Comparison of ENCODE assay signal across 10 cellular contexts in the genomic region with DNA sequence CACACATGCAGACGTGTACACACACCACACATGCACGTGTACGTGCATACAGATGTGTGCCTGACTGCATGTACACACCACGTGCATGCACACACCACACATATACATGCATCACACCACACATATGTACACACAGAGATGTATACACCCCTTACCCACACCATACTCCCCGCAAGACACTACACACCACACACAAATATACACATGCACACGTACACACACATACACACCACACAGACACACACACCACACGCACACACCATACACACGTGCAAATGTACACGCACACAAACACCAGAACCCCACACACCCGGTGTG. TPM values are rescaled to one million over a fixed set of nuclear protein-coding genes. Genes with fewer than 3 reads are reported as not detected.
A peak's percentile ranks its signal among the peaks of the same experiment; 100 is the strongest.
DNase-seq lines count a peak whose midpoint lies in the region; ATAC-seq and TF ChIP-seq lines count a peak whose summit lies in the region.
"Had no signal": no experiment of that assay in that cellular context is flagged by ENCODE, and none has a peak within 500 bp of the region (broad histone marks: within the 10 kb centered on the region; RNA-seq: fewer than 3 reads in every experiment).

No MANE protein-coding gene starts in this region.

- TF ChIP-seq CTCF in activated B cell treated with CpG ODN at 0.5 μM for 24 hours (IDR thresholded peaks at IDR 0.05), result no peak
- TF ChIP-seq CTCF in liver (IDR thresholded peaks at IDR 0.05; ENCODE audit: low read depth, low read length, missing input control), result no peak

- no peaks in the 10 kb centered on the region for H3K9me3 ChIP-seq in liver (ENCODE audit: control insufficient read depth in 4 of 4, low read length in 3 of 4)
- H3K9me3 ChIP-seq in stomach smooth muscle (ENCODE audit: control insufficient read depth in 2 of 2, low read length in 2 of 2), result no peaks in the 10 kb centered on the region

- H3K4me1 ChIP-seq in liver (ENCODE audit: control insufficient read depth in 4 of 4, insufficient read depth in 4 of 4, low read length in 3 of 4) (peaks cover 31 to 51% (median 46%) of the 10 kb centered on the region in 4 donors), stomach smooth muscle (ENCODE audit: control insufficient read depth, insufficient read depth, low read length) (peaks cover 46% of the 10 kb centered on the region)

- H3K36me3 ChIP-seq in liver (ENCODE audit: control insufficient read depth in 4 of 4, insufficient read depth in 3 of 4, low read depth in 1 of 4, low read length in 3 of 4) (no peaks in the 10 kb centered on the region), stomach smooth muscle (ENCODE audit: control insufficient read depth in 2 of 2, insufficient read depth in 2 of 2, low read length in 2 of 2) (no peaks in the 10 kb centered on the region)

- H3K4me3 Mint-ChIP-seq in activated naive CD4-positive, alpha-beta T cell treated with anti-CD3 and anti-CD28 coated beads for 36 hours, result peak overlapping the region; percentile 57
- peak overlapping the region; percentile 58 for H3K4me3 Mint-ChIP-seq in activated B cell treated with CpG ODN at 0.5 μM for 24 hours

- DNase-seq in activated naive CD4-positive, alpha-beta T cell treated with anti-CD3 and anti-CD28 coated beads for 36 hours, result no peak
- no peak for DNase-seq in activated naive CD4-positive, alpha-beta T cell (lab: John Stamatoyannopoulos, UW)
- DNase-seq in activated B cell treated with CpG ODN at 0.5 μM for 24 hours, result no peak
- DNase-seq in activated gamma-delta T cell treated with Interleukin-2 at 50 U/mL for 16 hours, result no peak
- DNase-seq: GM23248, KBM-7 had no signal

- H3K9ac ChIP-seq in liver (ENCODE audit: low read depth in 1 of 2, low read length in 2 of 2), result no peak overlapping the region
- H3K9ac ChIP-seq in stomach smooth muscle (ENCODE audit: low read length in 2 of 2), result peak overlapping the region in 1 of 2 donors; percentile 42
- H3K9ac ChIP-seq: GM23248 had no signal

- H3K4me3 ChIP-seq in liver (ENCODE audit: low read depth in 1 of 3, low read length in 3 of 3) (no peak overlapping the region), stomach smooth muscle (ENCODE audit: low read length in 2 of 2) (peak overlapping the region in 1 of 2 donors; percentile 29)
- H3K4me3 ChIP-seq: GM23248 had no signal

- ATAC-seq in activated B cell treated with CpG ODN at 0.5 μM for 24 hours (ENCODE audit: low read depth) (no peak), GM18498 (IDR thresholded peaks at IDR 0.05; ENCODE audit: unreplicated experiment) (no peak), GM21723 (IDR thresholded peaks at IDR 0.05; ENCODE audit: unreplicated experiment) (no peak)

- H3K36me3 Mint-ChIP-seq in activated naive CD4-positive, alpha-beta T cell treated with anti-CD3 and anti-CD28 coated beads for 36 hours (ENCODE audit: low read depth), result peaks cover 11% of the 10 kb centered on the region
- peaks cover 24% of the 10 kb centered on the region for H3K36me3 Mint-ChIP-seq in activated B cell treated with CpG ODN at 0.5 μM for 24 hours (ENCODE audit: low read depth)

- CTCF ChIA-PET in activated naive CD4-positive, alpha-beta T cell treated with anti-CD3 and anti-CD28 coated beads for 36 hours (lab: Charles Lee), result interaction anchor here (0.9 to 2.4 kb wide), 7 partner anchors 8 to 37 kb away, joined by 3 to 14 read pairs (median 5); partner anchors contain the start of gene PTTG1IP
- CTCF ChIA-PET in activated B cell treated with CpG ODN at 0.5 μM for 24 hours (lab: Charles Lee), result interaction anchor here (0.7 to 1.7 kb wide), 5 partner anchors 16 to 118 kb away, joined by 3 to 9 read pairs (median 3); no protein-coding TSS in a partner anchor

- no peak for TF ChIP-seq RAD21 in liver (IDR thresholded peaks at IDR 0.05)

- no peaks in the 10 kb centered on the region for H3K9me3 Mint-ChIP-seq in activated naive CD4-positive, alpha-beta T cell treated with anti-CD3 and anti-CD28 coated beads for 36 hours
- no peaks in the 10 kb centered on the region for H3K9me3 Mint-ChIP-seq in activated B cell treated with CpG ODN at 0.5 μM for 24 hours

- WGBS in liver, result 55% methylated on average over 10 of the region's 10 CpGs

- POLR2A ChIA-PET in activated B cell treated with CpG ODN at 0.5 μM for 24 hours (lab: Charles Lee), result interaction anchor here (0.6 to 5.2 kb wide), 5 partner anchors 10 to 504 kb away, joined by 3 to 63 read pairs (median 5); partner anchors contain the start of genes ITGB2 and SLX9

- H3K27ac ChIP-seq in liver (ENCODE audit: low read depth in 1 of 2, low read length in 2 of 2), result peak overlapping the region; percentile 84 to 95
- H3K27ac ChIP-seq in stomach smooth muscle (ENCODE audit: low read length), result peak overlapping the region; percentile 41
- H3K27ac ChIP-seq: GM23248 had no signal

- peak overlapping the region; percentile 93 for H3K27ac Mint-ChIP-seq in activated naive CD4-positive, alpha-beta T cell treated with anti-CD3 and anti-CD28 coated beads for 36 hours
- peak overlapping the region; percentile 57 for H3K27ac Mint-ChIP-seq in activated B cell treated with CpG ODN at 0.5 μM for 24 hours

- H3K4me1 Mint-ChIP-seq in activated naive CD4-positive, alpha-beta T cell treated with anti-CD3 and anti-CD28 coated beads for 36 hours (ENCODE audit: low read depth), result peaks cover 77% of the 10 kb centered on the region
- H3K4me1 Mint-ChIP-seq in activated B cell treated with CpG ODN at 0.5 μM for 24 hours, result peaks cover 87% of the 10 kb centered on the region

- no peaks in the 10 kb centered on the region for H3K27me3 Mint-ChIP-seq in activated naive CD4-positive, alpha-beta T cell treated with anti-CD3 and anti-CD28 coated beads for 36 hours (ENCODE audit: low read depth)
- no peaks in the 10 kb centered on the region for H3K27me3 Mint-ChIP-seq in activated B cell treated with CpG ODN at 0.5 μM for 24 hours

- intact Hi-C loops in activated naive CD4-positive, alpha-beta T cell treated with anti-CD3 and anti-CD28 coated beads for 36 hours (cut with micrococcal nuclease), result no loop called here
- intact Hi-C loops in activated B cell treated with CpG ODN at 0.5 μM for 24 hours (cut with micrococcal nuclease), result loop anchor here (2.0 kb wide), 1 partner anchor 16 kb away; no protein-coding TSS in a partner anchor

- H3K27me3 ChIP-seq in liver (ENCODE audit: control insufficient read depth in 4 of 4, insufficient read depth in 4 of 4, low read length in 3 of 4), result no peaks in the 10 kb centered on the region
- H3K27me3 ChIP-seq in stomach smooth muscle (ENCODE audit: control insufficient read depth in 1 of 2, insufficient read depth in 2 of 2, low read length in 2 of 2), result no peaks in the 10 kb centered on the region

TF ChIP-seq in liver, 16 proteins besides CTCF, POLR2A, EP300 and RAD21 (continues in another document):
- no peak for TF ChIP-seq HNF4A (conservative IDR thresholded peaks at IDR 0.05)
- no peak for TF ChIP-seq EGR1 (IDR thresholded peaks at IDR 0.05; ENCODE audit: low read depth in 2 of 2)
- no peak for TF ChIP-seq GABPA (IDR thresholded peaks at IDR 0.05 in 1 of 2, conservative IDR thresholded peaks at IDR 0.05 in 1 of 2)
- TF ChIP-seq RXRA (IDR thresholded peaks at IDR 0.05), result no peak
- TF ChIP-seq ATF3 (IDR thresholded peaks at IDR 0.05), result no peak
- TF ChIP-seq, protein P1, sequence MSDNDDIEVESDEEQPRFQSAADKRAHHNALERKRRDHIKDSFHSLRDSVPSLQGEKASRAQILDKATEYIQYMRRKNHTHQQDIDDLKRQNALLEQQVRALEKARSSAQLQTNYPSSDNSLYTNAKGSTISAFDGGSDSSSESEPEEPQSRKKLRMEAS (IDR thresholded peaks at IDR 0.05), result no peak
- no peak for TF ChIP-seq JUND (IDR thresholded peaks at IDR 0.05)
- no peak for TF ChIP-seq FOXA1 (IDR thresholded peaks at IDR 0.05)
- TF ChIP-seq SP1 (IDR thresholded peaks at IDR 0.05), result no peak
- TF ChIP-seq HNF4G (IDR thresholded peaks at IDR 0.05), result no peak
- TF ChIP-seq TAF1 (conservative IDR thresholded peaks at IDR 0.05), result no peak
- no peak for TF ChIP-seq NR2F2 (IDR thresholded peaks at IDR 0.05)
- no peak for TF ChIP-seq YY1 (IDR thresholded peaks at IDR 0.05)
- TF ChIP-seq, protein P2, sequence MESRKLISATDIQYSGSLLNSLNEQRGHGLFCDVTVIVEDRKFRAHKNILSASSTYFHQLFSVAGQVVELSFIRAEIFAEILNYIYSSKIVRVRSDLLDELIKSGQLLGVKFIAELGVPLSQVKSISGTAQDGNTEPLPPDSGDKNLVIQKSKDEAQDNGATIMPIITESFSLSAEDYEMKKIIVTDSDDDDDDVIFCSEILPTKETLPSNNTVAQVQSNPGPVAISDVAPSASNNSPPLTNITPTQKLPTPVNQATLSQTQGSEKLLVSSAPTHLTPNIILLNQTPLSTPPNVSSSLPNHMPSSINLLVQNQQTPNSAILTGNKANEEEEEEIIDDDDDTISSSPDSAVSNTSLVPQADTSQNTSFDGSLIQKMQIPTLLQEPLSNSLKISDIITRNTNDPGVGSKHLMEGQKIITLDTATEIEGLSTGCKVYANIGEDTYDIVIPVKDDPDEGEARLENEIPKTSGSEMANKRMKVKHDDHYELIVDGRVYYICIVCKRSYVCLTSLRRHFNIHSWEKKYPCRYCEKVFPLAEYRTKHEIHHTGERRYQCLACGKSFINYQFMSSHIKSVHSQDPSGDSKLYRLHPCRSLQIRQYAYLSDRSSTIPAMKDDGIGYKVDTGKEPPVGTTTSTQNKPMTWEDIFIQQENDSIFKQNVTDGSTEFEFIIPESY (IDR thresholded peaks at IDR 0.05), result no peak
- no peak for TF ChIP-seq FOXA2 (IDR thresholded peaks at IDR 0.05)

RNA-seq across cellular contexts. Expression of gene ITGB2, which starts 9.7 kb away (rescaled TPM):
- 100 to 1,000 TPM; 182 to 185 TPM for total RNA-seq in activated naive CD4-positive, alpha-beta T cell treated with anti-CD3 and anti-CD28 coated beads for 36 hours
- total RNA-seq in activated B cell treated with CpG ODN at 0.5 μM for 24 hours, result 124 and 131 TPM in 2 replicates
- 10 to 100 TPM; 33.8 to 50.6 TPM for total RNA-seq in liver
- polyA plus RNA-seq in liver, result 10 to 100 TPM in 1 of 2 donors, 1 to 10 TPM in 1; 9.6 to 23.6 TPM

RNA-seq across cellular contexts. Expression of gene SLX9, which starts 28.8 kb away (rescaled TPM):
- total RNA-seq in activated naive CD4-positive, alpha-beta T cell treated with anti-CD3 and anti-CD28 coated beads for 36 hours, result 10 to 100 TPM; 61.8 to 63.4 TPM
- total RNA-seq in activated B cell treated with CpG ODN at 0.5 μM for 24 hours (26.0 and 34.7 TPM in 2 replicates), liver (1 to 10 TPM; 7.5 to 7.7 TPM)
- polyA plus RNA-seq in liver, result 10 to 100 TPM; 16.6 to 20.3 TPM

RNA-seq across cellular contexts. Expression of gene PTTG1IP, which starts 37.5 kb away (rescaled TPM):
- 10 to 100 TPM; 37.6 to 38.5 TPM for total RNA-seq in activated naive CD4-positive, alpha-beta T cell treated with anti-CD3 and anti-CD28 coated beads for 36 hours
- total RNA-seq in activated B cell treated with CpG ODN at 0.5 μM for 24 hours (35.3 and 36.6 TPM in 2 replicates), liver (10 to 100 TPM; 86.8 to 94.0 TPM)
- 10 to 100 TPM; 62.0 to 72.8 TPM for polyA plus RNA-seq in liver
